ENCODE assay signal across 1 cellular context in genomic region chr7:30478349-30479228, GRCh38.
TF ChIP-seq lines count a peak whose summit lies in the region.

A gene with protein sequence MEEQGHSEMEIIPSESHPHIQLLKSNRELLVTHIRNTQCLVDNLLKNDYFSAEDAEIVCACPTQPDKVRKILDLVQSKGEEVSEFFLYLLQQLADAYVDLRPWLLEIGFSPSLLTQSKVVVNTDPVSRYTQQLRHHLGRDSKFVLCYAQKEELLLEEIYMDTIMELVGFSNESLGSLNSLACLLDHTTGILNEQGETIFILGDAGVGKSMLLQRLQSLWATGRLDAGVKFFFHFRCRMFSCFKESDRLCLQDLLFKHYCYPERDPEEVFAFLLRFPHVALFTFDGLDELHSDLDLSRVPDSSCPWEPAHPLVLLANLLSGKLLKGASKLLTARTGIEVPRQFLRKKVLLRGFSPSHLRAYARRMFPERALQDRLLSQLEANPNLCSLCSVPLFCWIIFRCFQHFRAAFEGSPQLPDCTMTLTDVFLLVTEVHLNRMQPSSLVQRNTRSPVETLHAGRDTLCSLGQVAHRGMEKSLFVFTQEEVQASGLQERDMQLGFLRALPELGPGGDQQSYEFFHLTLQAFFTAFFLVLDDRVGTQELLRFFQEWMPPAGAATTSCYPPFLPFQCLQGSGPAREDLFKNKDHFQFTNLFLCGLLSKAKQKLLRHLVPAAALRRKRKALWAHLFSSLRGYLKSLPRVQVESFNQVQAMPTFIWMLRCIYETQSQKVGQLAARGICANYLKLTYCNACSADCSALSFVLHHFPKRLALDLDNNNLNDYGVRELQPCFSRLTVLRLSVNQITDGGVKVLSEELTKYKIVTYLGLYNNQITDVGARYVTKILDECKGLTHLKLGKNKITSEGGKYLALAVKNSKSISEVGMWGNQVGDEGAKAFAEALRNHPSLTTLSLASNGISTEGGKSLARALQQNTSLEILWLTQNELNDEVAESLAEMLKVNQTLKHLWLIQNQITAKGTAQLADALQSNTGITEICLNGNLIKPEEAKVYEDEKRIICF (minus strand): TSS chr7:30478784. CDS start chr7:30456921, 21,863 bp downstream.

TF ChIP-seq in K562, 482 proteins besides CTCF, POLR2A, EP300 and RAD21 (continued from another document and continues in another):
- TF ChIP-seq, protein P1, sequence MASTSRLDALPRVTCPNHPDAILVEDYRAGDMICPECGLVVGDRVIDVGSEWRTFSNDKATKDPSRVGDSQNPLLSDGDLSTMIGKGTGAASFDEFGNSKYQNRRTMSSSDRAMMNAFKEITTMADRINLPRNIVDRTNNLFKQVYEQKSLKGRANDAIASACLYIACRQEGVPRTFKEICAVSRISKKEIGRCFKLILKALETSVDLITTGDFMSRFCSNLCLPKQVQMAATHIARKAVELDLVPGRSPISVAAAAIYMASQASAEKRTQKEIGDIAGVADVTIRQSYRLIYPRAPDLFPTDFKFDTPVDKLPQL (IDR thresholded peaks at IDR 0.05; ENCODE audit: extremely low read depth, insufficient read length), result no peak
- no peak for TF ChIP-seq MAFG (tag; conservative IDR thresholded peaks at IDR 0.05)
- TF ChIP-seq RBBP5 (IDR thresholded peaks at IDR 0.05; ENCODE audit: borderline replicate concordance, insufficient read depth, low read length, poor library complexity, severe bottlenecking), result peak; percentile 63
- TF ChIP-seq, protein P2, sequence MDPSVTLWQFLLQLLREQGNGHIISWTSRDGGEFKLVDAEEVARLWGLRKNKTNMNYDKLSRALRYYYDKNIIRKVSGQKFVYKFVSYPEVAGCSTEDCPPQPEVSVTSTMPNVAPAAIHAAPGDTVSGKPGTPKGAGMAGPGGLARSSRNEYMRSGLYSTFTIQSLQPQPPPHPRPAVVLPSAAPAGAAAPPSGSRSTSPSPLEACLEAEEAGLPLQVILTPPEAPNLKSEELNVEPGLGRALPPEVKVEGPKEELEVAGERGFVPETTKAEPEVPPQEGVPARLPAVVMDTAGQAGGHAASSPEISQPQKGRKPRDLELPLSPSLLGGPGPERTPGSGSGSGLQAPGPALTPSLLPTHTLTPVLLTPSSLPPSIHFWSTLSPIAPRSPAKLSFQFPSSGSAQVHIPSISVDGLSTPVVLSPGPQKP (CRISPR knock-in tag; IDR thresholded peaks at IDR 0.05), result no peak
- TF ChIP-seq, protein P3, sequence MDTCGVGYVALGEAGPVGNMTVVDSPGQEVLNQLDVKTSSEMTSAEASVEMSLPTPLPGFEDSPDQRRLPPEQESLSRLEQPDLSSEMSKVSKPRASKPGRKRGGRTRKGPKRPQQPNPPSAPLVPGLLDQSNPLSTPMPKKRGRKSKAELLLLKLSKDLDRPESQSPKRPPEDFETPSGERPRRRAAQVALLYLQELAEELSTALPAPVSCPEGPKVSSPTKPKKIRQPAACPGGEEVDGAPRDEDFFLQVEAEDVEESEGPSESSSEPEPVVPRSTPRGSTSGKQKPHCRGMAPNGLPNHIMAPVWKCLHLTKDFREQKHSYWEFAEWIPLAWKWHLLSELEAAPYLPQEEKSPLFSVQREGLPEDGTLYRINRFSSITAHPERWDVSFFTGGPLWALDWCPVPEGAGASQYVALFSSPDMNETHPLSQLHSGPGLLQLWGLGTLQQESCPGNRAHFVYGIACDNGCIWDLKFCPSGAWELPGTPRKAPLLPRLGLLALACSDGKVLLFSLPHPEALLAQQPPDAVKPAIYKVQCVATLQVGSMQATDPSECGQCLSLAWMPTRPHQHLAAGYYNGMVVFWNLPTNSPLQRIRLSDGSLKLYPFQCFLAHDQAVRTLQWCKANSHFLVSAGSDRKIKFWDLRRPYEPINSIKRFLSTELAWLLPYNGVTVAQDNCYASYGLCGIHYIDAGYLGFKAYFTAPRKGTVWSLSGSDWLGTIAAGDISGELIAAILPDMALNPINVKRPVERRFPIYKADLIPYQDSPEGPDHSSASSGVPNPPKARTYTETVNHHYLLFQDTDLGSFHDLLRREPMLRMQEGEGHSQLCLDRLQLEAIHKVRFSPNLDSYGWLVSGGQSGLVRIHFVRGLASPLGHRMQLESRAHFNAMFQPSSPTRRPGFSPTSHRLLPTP (IDR thresholded peaks at IDR 0.05; ENCODE audit: borderline replicate concordance, extremely low read depth, insufficient read length), result no peak
- TF ChIP-seq NUFIP1 (IDR thresholded peaks at IDR 0.05; ENCODE audit: partially characterized antibody), result no peak
- peak; percentile 54; the same call in 1 of the 2 replicates for TF ChIP-seq ETV5 (CRISPR knock-in tag; IDR thresholded peaks at IDR 0.05; ENCODE audit: low read depth)
- TF ChIP-seq ZNF12 (CRISPR knock-in tag; IDR thresholded peaks at IDR 0.05), result peak; percentile 84
- no peak for TF ChIP-seq ZNF77 (CRISPR knock-in tag; IDR thresholded peaks at IDR 0.05)
- TF ChIP-seq ZNF175 (CRISPR knock-in tag; IDR thresholded peaks at IDR 0.05; ENCODE audit: low read depth), result 0 out of 2 replicates have a peak, but pooled peaks have one; percentile 34
- TF ChIP-seq POLR2B (IDR thresholded peaks at IDR 0.05; ENCODE audit: low read depth, partially characterized antibody), result peak; percentile 82
- TF ChIP-seq, protein P4, sequence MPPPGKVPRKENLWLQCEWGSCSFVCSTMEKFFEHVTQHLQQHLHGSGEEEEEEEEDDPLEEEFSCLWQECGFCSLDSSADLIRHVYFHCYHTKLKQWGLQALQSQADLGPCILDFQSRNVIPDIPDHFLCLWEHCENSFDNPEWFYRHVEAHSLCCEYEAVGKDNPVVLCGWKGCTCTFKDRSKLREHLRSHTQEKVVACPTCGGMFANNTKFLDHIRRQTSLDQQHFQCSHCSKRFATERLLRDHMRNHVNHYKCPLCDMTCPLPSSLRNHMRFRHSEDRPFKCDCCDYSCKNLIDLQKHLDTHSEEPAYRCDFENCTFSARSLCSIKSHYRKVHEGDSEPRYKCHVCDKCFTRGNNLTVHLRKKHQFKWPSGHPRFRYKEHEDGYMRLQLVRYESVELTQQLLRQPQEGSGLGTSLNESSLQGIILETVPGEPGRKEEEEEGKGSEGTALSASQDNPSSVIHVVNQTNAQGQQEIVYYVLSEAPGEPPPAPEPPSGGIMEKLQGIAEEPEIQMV (tag; conservative IDR thresholded peaks at IDR 0.05; ENCODE audit: low read depth), result no peak
- TF ChIP-seq, protein P5, sequence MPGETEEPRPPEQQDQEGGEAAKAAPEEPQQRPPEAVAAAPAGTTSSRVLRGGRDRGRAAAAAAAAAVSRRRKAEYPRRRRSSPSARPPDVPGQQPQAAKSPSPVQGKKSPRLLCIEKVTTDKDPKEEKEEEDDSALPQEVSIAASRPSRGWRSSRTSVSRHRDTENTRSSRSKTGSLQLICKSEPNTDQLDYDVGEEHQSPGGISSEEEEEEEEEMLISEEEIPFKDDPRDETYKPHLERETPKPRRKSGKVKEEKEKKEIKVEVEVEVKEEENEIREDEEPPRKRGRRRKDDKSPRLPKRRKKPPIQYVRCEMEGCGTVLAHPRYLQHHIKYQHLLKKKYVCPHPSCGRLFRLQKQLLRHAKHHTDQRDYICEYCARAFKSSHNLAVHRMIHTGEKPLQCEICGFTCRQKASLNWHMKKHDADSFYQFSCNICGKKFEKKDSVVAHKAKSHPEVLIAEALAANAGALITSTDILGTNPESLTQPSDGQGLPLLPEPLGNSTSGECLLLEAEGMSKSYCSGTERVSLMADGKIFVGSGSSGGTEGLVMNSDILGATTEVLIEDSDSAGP (CRISPR knock-in tag; IDR thresholded peaks at IDR 0.05), result no peak
- no peak for TF ChIP-seq ZNF644 (tag; IDR thresholded peaks at IDR 0.05; ENCODE audit: low read depth)
- TF ChIP-seq, protein P6, sequence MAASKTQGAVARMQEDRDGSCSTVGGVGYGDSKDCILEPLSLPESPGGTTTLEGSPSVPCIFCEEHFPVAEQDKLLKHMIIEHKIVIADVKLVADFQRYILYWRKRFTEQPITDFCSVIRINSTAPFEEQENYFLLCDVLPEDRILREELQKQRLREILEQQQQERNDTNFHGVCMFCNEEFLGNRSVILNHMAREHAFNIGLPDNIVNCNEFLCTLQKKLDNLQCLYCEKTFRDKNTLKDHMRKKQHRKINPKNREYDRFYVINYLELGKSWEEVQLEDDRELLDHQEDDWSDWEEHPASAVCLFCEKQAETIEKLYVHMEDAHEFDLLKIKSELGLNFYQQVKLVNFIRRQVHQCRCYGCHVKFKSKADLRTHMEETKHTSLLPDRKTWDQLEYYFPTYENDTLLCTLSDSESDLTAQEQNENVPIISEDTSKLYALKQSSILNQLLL (CRISPR knock-in tag; IDR thresholded peaks at IDR 0.05; ENCODE audit: borderline replicate concordance), result no peak
- no peak for TF ChIP-seq KLF6 (CRISPR knock-in tag; IDR thresholded peaks at IDR 0.05; ENCODE audit: borderline replicate concordance)
- no peak for TF ChIP-seq MIER1 (IDR thresholded peaks at IDR 0.05; ENCODE audit: low read depth)
- TF ChIP-seq RBM15 (IDR thresholded peaks at IDR 0.05; ENCODE audit: insufficient read depth, low read length), result no peak
- 0 out of 2 replicates have a peak, but pooled peaks have one; percentile 32 for TF ChIP-seq ZNF589 (CRISPR knock-in tag; IDR thresholded peaks at IDR 0.05; ENCODE audit: low read depth)
- TF ChIP-seq CCAR2 (IDR thresholded peaks at IDR 0.05; ENCODE audit: low read depth, low read length), result no peak
- no peak for TF ChIP-seq CBFB (CRISPR knock-in tag; IDR thresholded peaks at IDR 0.05)
- no peak for TF ChIP-seq ZKSCAN3 (CRISPR knock-in tag; IDR thresholded peaks at IDR 0.05)
- no peak for TF ChIP-seq ELF4 (CRISPR knock-in tag; IDR thresholded peaks at IDR 0.05)
- no peak for TF ChIP-seq HSF4 (CRISPR knock-in tag; IDR thresholded peaks at IDR 0.05; ENCODE audit: borderline replicate concordance)
- peak; percentile 93 for TF ChIP-seq CXXC5 (CRISPR knock-in tag; IDR thresholded peaks at IDR 0.05)
- no peak for TF ChIP-seq AFF1 (IDR thresholded peaks at IDR 0.05; ENCODE audit: low read depth in 1 of 2, partially characterized antibody in 2 of 2)
- no peak for TF ChIP-seq EWSR1 (IDR thresholded peaks at IDR 0.05; ENCODE audit: borderline replicate concordance, low read depth, partially characterized antibody)
- TF ChIP-seq, protein P7, sequence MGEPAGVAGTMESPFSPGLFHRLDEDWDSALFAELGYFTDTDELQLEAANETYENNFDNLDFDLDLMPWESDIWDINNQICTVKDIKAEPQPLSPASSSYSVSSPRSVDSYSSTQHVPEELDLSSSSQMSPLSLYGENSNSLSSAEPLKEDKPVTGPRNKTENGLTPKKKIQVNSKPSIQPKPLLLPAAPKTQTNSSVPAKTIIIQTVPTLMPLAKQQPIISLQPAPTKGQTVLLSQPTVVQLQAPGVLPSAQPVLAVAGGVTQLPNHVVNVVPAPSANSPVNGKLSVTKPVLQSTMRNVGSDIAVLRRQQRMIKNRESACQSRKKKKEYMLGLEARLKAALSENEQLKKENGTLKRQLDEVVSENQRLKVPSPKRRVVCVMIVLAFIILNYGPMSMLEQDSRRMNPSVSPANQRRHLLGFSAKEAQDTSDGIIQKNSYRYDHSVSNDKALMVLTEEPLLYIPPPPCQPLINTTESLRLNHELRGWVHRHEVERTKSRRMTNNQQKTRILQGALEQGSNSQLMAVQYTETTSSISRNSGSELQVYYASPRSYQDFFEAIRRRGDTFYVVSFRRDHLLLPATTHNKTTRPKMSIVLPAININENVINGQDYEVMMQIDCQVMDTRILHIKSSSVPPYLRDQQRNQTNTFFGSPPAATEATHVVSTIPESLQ (CRISPR knock-in tag; IDR thresholded peaks at IDR 0.05), result 0 out of 2 replicates have a peak, but pooled peaks have one; percentile 38
- TF ChIP-seq SRSF7 (optimal IDR thresholded peaks at IDR 0.05; ENCODE audit: low read depth, low read length), result no peak
- TF ChIP-seq NR2C2 (CRISPR knock-in tag; IDR thresholded peaks at IDR 0.05), result no peak
- 0 out of 2 replicates have a peak, but pooled peaks have one; percentile 49 for TF ChIP-seq NR2C2 (tag; IDR thresholded peaks at IDR 0.05)
- TF ChIP-seq HNRNPK (IDR thresholded peaks at IDR 0.05; ENCODE audit: low read depth, low read length, poor library complexity, severe bottlenecking), result no peak
- no peak for TF ChIP-seq SFPQ (IDR thresholded peaks at IDR 0.05; ENCODE audit: low read depth, low read length)
- TF ChIP-seq YY1 (IDR thresholded peaks at IDR 0.05; ENCODE audit: borderline replicate concordance in 1 of 3, control insufficient read depth in 1 of 3, extremely low read depth in 1 of 3, insufficient read depth in 3 of 3, insufficient read length in 1 of 3, insufficient replicate concordance in 2 of 3, low read depth in 1 of 3, low read length in 2 of 3), result peak in 2 of 3 experiments; percentile 38 to 52
- peak; percentile 42 for TF ChIP-seq TBP (optimal IDR thresholded peaks at IDR 0.05; ENCODE audit: low read depth, low read length)
- TF ChIP-seq NFE2 (IDR thresholded peaks at IDR 0.05; ENCODE audit: low read depth), result no peak
